Comparison of ENCODE assay signal across 1 cellular context in the genomic region with DNA sequence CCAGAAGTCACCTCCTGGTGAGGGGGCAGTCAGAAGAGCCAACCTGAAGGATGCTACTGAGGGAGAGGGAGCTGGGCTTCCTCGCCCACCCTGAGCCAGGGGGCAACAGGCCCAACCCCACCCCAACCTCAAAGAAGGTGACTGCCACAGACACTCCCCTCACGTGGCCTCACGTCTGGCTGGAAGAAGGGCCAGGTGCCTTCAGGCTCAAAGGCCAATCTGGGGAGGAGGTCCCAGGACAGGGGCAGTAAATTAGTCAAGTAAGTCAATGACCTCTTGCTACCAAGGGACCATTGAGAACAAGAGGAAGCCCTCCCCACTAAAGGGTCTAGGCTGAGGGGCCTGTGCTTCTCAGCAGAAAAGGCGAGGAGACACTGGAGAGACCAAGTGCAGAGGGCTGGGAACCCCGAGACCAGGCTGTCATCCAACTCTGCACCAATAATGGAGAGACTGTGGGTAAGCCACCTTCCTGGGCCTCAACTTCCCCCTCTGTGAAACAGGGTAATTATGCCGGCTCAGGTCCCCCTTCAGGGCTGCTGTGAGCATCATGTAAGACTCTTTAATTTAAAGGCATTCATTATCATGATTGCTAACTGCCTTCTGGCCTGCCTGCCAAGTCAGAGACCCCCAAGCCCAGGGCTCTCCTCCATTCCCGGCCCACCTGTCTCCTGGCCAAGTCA.
TF ChIP-seq lines count a peak whose summit lies in the region.

No MANE protein-coding gene starts in this region.

TF ChIP-seq in SK-N-SH, 30 proteins besides CTCF, POLR2A, EP300 and RAD21 (continued from another document):
- TF ChIP-seq IRF3 (IDR thresholded peaks at IDR 0.05; ENCODE audit: low read depth, low read length) = no peak
- TF ChIP-seq RFX5 (IDR thresholded peaks at IDR 0.05; ENCODE audit: low read length) = no peak
- TF ChIP-seq FOXJ3 (CRISPR knock-in tag; IDR thresholded peaks at IDR 0.05) = no peak
- TF ChIP-seq GATA2 (CRISPR knock-in tag; IDR thresholded peaks at IDR 0.05) = no peak
- no peak for TF ChIP-seq TAF1 (IDR thresholded peaks at IDR 0.05; ENCODE audit: borderline replicate concordance, low read depth, low read length)
- TF ChIP-seq FOXM1 (IDR thresholded peaks at IDR 0.05; ENCODE audit: low read depth) = no peak
